Comparison of ENCODE assay signal across 17 cellular contexts in genomic region chr4:95092762-95093161, GRCh38.
DNase-seq lines count a peak whose midpoint lies in the region; ATAC-seq, FAIRE-seq and TF ChIP-seq lines count a peak whose summit lies in the region.
"Had no signal": no experiment of that assay in that cellular context is flagged by ENCODE, and none has a peak within 500 bp of the region (broad histone marks: within the 10 kb centered on the region; RNA-seq: fewer than 3 reads in every experiment).

No MANE protein-coding gene starts in this region.

- FAIRE-seq in D721Med (lab: Jason Lieb, UNC) = no peak

- peak overlapping the region; percentile 12 for H3K4me2 ChIP-seq in hepatocyte

- H3K27me3 Mint-ChIP-seq in Calu3 (ENCODE audit: unreplicated experiment) (no peaks in the 10 kb centered on the region), Caco-2 (ENCODE audit: insufficient read depth, unreplicated experiment) (no peaks in the 10 kb centered on the region)
- H3K27me3 Mint-ChIP-seq: stimulated activated naive B cell treated with anti-CD40 and anti-IgM and Interleukin-4, amounts not matched to agents 10 μg/mL and 1 μg/mL and 100 μg/mL, for 72 hours had no signal

- no peak overlapping the region for H3K27ac ChIP-seq in hepatocyte
- H3K27ac ChIP-seq: upper lobe of right lung had no signal

- H3K9me2 ChIP-seq in hepatocyte (replicated peaks; ENCODE audit: insufficient read depth) = no peaks in the 10 kb centered on the region

- H3K4me3 ChIP-seq in hepatocyte = no peak overlapping the region
- no peak overlapping the region for H3K4me3 ChIP-seq in Caco-2 (ENCODE audit: low read depth, low read length)
- H3K4me3 ChIP-seq: upper lobe of right lung had no signal

- no peaks in the 10 kb centered on the region for H3K79me2 ChIP-seq in hepatocyte

- DNase-seq in Calu3 = peak; percentile 8
- DNase-seq in NCI-H1105 (lab: John Stamatoyannopoulos, UW) = peak; percentile 32
- DNase-seq in NCI-H774 (lab: John Stamatoyannopoulos, UW) = peak; percentile 24
- DNase-seq in hepatocyte (ENCODE audit: low spot score) = peak; percentile 45
- DNase-seq in Caco-2 = no peak
- no peak for DNase-seq in D721Med (ENCODE audit: insufficient read length, low spot score)
- DNase-seq: activated CD4-positive, alpha-beta memory T cell treated with anti-CD3 and anti-CD28 coated beads, Interleukin-2, amount 10 ng/mL, durations not matched to agents 7 days and 5 days; AML-193; erythroblast; H7; mesendoderm; NCI-H2029; stimulated activated naive B cell treated with anti-CD40 and anti-IgM and Interleukin-4, amounts not matched to agents 10 μg/mL and 1 μg/mL and 100 μg/mL, for 72 hours; upper lobe of right lung had no signal

- BruUV-seq in Calu3 (replicated peaks; lab: Mats Ljungman, UMichigan) (no TSS peak), Caco-2 (replicated peaks; lab: Mats Ljungman, UMichigan) (no TSS peak)

- CTCF ChIA-PET in Calu3 (lab: Charles Lee) = interaction anchor here (0.9 to 1.6 kb wide), 3 partner anchors 8 to 337 kb away, joined by 3 to 4 read pairs (median 3); no protein-coding TSS in a partner anchor
- CTCF ChIA-PET in Caco-2 (lab: Charles Lee) = no interaction called here

- no peak overlapping the region for H2AFZ ChIP-seq in hepatocyte

- H3K9me3 Mint-ChIP-seq in Calu3 (ENCODE audit: low read depth, unreplicated experiment) = no peaks in the 10 kb centered on the region
- H3K9me3 Mint-ChIP-seq in Caco-2 (ENCODE audit: unreplicated experiment) = no peaks in the 10 kb centered on the region
- H3K9me3 Mint-ChIP-seq: activated CD4-positive, alpha-beta memory T cell treated with anti-CD3 and anti-CD28 coated beads, Interleukin-2, amount 10 ng/mL, durations not matched to agents 7 days and 5 days; activated T-helper 1 cell treated with anti-CD3 and anti-CD28 coated beads, Interleukin-12 subunit alpha, Interleukin-12 subunit beta, Interleukin-2, Interleukin-4 antibody, amounts not matched to agents 30 ng/mL and 10 ng/mL and 1 ng/mL, durations not matched to agents 14 hours and 24 hours and 36 hours; stimulated activated naive B cell treated with anti-CD40 and anti-IgM and Interleukin-4, amounts not matched to agents 10 μg/mL and 1 μg/mL and 100 μg/mL, for 72 hours had no signal

- no peak overlapping the region for H3K4me3 Mint-ChIP-seq in Calu3 (ENCODE audit: low read depth, unreplicated experiment)
- H3K4me3 Mint-ChIP-seq in Caco-2 (ENCODE audit: unreplicated experiment) = no peak overlapping the region
- H3K4me3 Mint-ChIP-seq: activated CD4-positive, alpha-beta memory T cell treated with anti-CD3 and anti-CD28 coated beads, Interleukin-2, amount 10 ng/mL, durations not matched to agents 7 days and 5 days; activated T-helper 1 cell treated with anti-CD3 and anti-CD28 coated beads, Interleukin-12 subunit alpha, Interleukin-12 subunit beta, Interleukin-2, Interleukin-4 antibody, amounts not matched to agents 30 ng/mL and 10 ng/mL and 1 ng/mL, durations not matched to agents 14 hours and 24 hours and 36 hours; stimulated activated naive B cell treated with anti-CD40 and anti-IgM and Interleukin-4, amounts not matched to agents 10 μg/mL and 1 μg/mL and 100 μg/mL, for 72 hours had no signal

- TF ChIP-seq CTCF in Calu3 (IDR thresholded peaks at IDR 0.05; ENCODE audit: unreplicated experiment) = no peak
- no peak for TF ChIP-seq CTCF in hepatocyte (IDR thresholded peaks at IDR 0.05; ENCODE audit: poor library complexity)
- TF ChIP-seq CTCF in Caco-2 (IDR thresholded peaks at IDR 0.05; ENCODE audit: insufficient read depth in 1 of 2, low read depth in 1 of 2, low read length in 1 of 2, severe bottlenecking in 1 of 2, unreplicated experiment in 1 of 2) = no peak
- no peak for TF ChIP-seq CTCF in D721Med (IDR thresholded peaks at IDR 0.05; ENCODE audit: insufficient read depth, missing control alignments)

- H3K9me3 ChIP-seq in hepatocyte (ENCODE audit: low read depth) = no peaks in the 10 kb centered on the region
- no peaks in the 10 kb centered on the region for H3K9me3 ChIP-seq in Caco-2
- H3K9me3 ChIP-seq: upper lobe of right lung had no signal

- H3K4me1 ChIP-seq in hepatocyte (ENCODE audit: insufficient read depth) (peaks cover 11% of the 10 kb centered on the region), Caco-2 (peaks cover 6% of the 10 kb centered on the region; the same call in 1 of the 2 replicates)
- H3K4me1 ChIP-seq: upper lobe of right lung had no signal

- H3K36me3 Mint-ChIP-seq in Calu3 (ENCODE audit: insufficient read depth, unreplicated experiment) (no peaks in the 10 kb centered on the region), Caco-2 (ENCODE audit: insufficient read depth, unreplicated experiment) (no peaks in the 10 kb centered on the region)
- H3K36me3 Mint-ChIP-seq: stimulated activated naive B cell treated with anti-CD40 and anti-IgM and Interleukin-4, amounts not matched to agents 10 μg/mL and 1 μg/mL and 100 μg/mL, for 72 hours had no signal

- H4K20me1 ChIP-seq in hepatocyte (ENCODE audit: insufficient read depth, poor library complexity, severe bottlenecking) = no peaks in the 10 kb centered on the region

- no peaks in the 10 kb centered on the region for H3K36me3 ChIP-seq in hepatocyte (replicated peaks; ENCODE audit: insufficient read depth, low read depth)
- no peaks in the 10 kb centered on the region for H3K36me3 ChIP-seq in Caco-2 (ENCODE audit: control insufficient read depth, insufficient read depth, low read length)
- H3K36me3 ChIP-seq: upper lobe of right lung had no signal

- ATAC-seq in HG02870 (IDR thresholded peaks at IDR 0.05; ENCODE audit: unreplicated experiment) (no peak), HG02852 (IDR thresholded peaks at IDR 0.05; ENCODE audit: unreplicated experiment) (no peak)
- ATAC-seq: stimulated activated naive B cell treated with anti-CD40 and anti-IgM and Interleukin-4, amounts not matched to agents 10 μg/mL and 1 μg/mL and 100 μg/mL, for 72 hours; upper lobe of right lung had no signal

- POLR2A ChIA-PET in Caco-2 (lab: Charles Lee) = no interaction called here

- WGBS in hepatocyte (ENCODE audit: low lambda C conversion rate, missing lambda C conversion rate) = 50% methylated on average over 3 of the region's 3 CpGs

- no peaks in the 10 kb centered on the region for H3K27me3 ChIP-seq in hepatocyte
- H3K27me3 ChIP-seq in Caco-2 (replicated peaks; ENCODE audit: control insufficient read depth, insufficient read depth, low read length) = no peaks in the 10 kb centered on the region
- H3K27me3 ChIP-seq: upper lobe of right lung had no signal

- H3K27ac Mint-ChIP-seq in Calu3 (ENCODE audit: unreplicated experiment) (no peak overlapping the region), Caco-2 (ENCODE audit: unreplicated experiment) (no peak overlapping the region)
- H3K27ac Mint-ChIP-seq: activated CD4-positive, alpha-beta memory T cell treated with anti-CD3 and anti-CD28 coated beads, Interleukin-2, amount 10 ng/mL, durations not matched to agents 7 days and 5 days; activated T-helper 1 cell treated with anti-CD3 and anti-CD28 coated beads, Interleukin-12 subunit alpha, Interleukin-12 subunit beta, Interleukin-2, Interleukin-4 antibody, amounts not matched to agents 30 ng/mL and 10 ng/mL and 1 ng/mL, durations not matched to agents 14 hours and 24 hours and 36 hours; stimulated activated naive B cell treated with anti-CD40 and anti-IgM and Interleukin-4, amounts not matched to agents 10 μg/mL and 1 μg/mL and 100 μg/mL, for 72 hours had no signal

- intact Hi-C loops in Calu3 (cut with micrococcal nuclease; ENCODE audit: unreplicated experiment) = no loop called here
- intact Hi-C loops in Caco-2 (cut with micrococcal nuclease; ENCODE audit: unreplicated experiment) = no loop called here

- H3K4me1 Mint-ChIP-seq in Calu3 (ENCODE audit: low read depth, unreplicated experiment) (peaks cover 28% of the 10 kb centered on the region), Caco-2 (ENCODE audit: low read depth, unreplicated experiment) (peaks cover 14% of the 10 kb centered on the region)
- H3K4me1 Mint-ChIP-seq: activated CD4-positive, alpha-beta memory T cell treated with anti-CD3 and anti-CD28 coated beads, Interleukin-2, amount 10 ng/mL, durations not matched to agents 7 days and 5 days; stimulated activated naive B cell treated with anti-CD40 and anti-IgM and Interleukin-4, amounts not matched to agents 10 μg/mL and 1 μg/mL and 100 μg/mL, for 72 hours had no signal

Comparison
In these comparisons a context has a peak if more than half of its experiments do, and no peak if none do; other contexts are left out.
1. DNase-seq: peak in Calu3 (single experiment), NCI-H1105 (single experiment), NCI-H774 (single experiment) and hepatocyte (single experiment); none in Caco-2 (0 of 2) and D721Med (single experiment).